In genomic region chr1:156048663-156049258, GRCh38 we compare ENCODE assay signal across 2 cellular contexts.
TF ChIP-seq lines count a peak whose summit lies in the region.

No MANE protein-coding gene starts in this region.

TF ChIP-seq in WTC11, 78 proteins besides CTCF, POLR2A, EP300 and RAD21:
- TF ChIP-seq ARID4B (CRISPR knock-in tag; IDR thresholded peaks at IDR 0.05; ENCODE audit: borderline replicate concordance): no peak
- TF ChIP-seq E2F1 (CRISPR knock-in tag; IDR thresholded peaks at IDR 0.05): no peak
- no peak for TF ChIP-seq MLX (CRISPR knock-in tag; IDR thresholded peaks at IDR 0.05)
- TF ChIP-seq USF1 (CRISPR knock-in tag; IDR thresholded peaks at IDR 0.05): no peak
- TF ChIP-seq MYBL2 (CRISPR knock-in tag; IDR thresholded peaks at IDR 0.05): no peak
- no peak for TF ChIP-seq NFATC4 (CRISPR knock-in tag; IDR thresholded peaks at IDR 0.05)
- TF ChIP-seq KAT7 (CRISPR knock-in tag; IDR thresholded peaks at IDR 0.05; ENCODE audit: borderline replicate concordance): no peak
- no peak for TF ChIP-seq TEAD4 (CRISPR knock-in tag; IDR thresholded peaks at IDR 0.05)
- TF ChIP-seq OVOL2 (CRISPR knock-in tag; IDR thresholded peaks at IDR 0.05; ENCODE audit: borderline replicate concordance): no peak
- TF ChIP-seq HMGXB4 (CRISPR knock-in tag; IDR thresholded peaks at IDR 0.05): no peak
TF ChIP-seq in WTC11: peak in this region for 0.

TF ChIP-seq in endothelial cell of umbilical vein, 7 proteins besides CTCF, POLR2A, EP300 and RAD21:
- TF ChIP-seq EZH2 (IDR thresholded peaks at IDR 0.05; ENCODE audit: borderline replicate concordance, low read depth, low read length, severe bottlenecking) (no peak), JUN (IDR thresholded peaks at IDR 0.05; ENCODE audit: borderline replicate concordance, insufficient read depth, insufficient read length, low read depth) (no peak), MYC (IDR thresholded peaks at IDR 0.05; ENCODE audit: low read depth, low read length) (no peak)
